In genomic region chr11:93089474-93090102, GRCh38 we compare ENCODE assay signal across 10 cellular contexts.
DNase-seq lines count a peak whose midpoint lies in the region; ATAC-seq and TF ChIP-seq lines count a peak whose summit lies in the region.
"Had no signal": no experiment of that assay in that cellular context is flagged by ENCODE, and none has a peak within 500 bp of the region (broad histone marks: within the 10 kb centered on the region; RNA-seq: fewer than 3 reads in every experiment).

No MANE protein-coding gene starts in this region.

- no peaks in the 10 kb centered on the region for H3K36me3 ChIP-seq in kidney epithelial cell (ENCODE audit: control insufficient read depth, insufficient read depth, low read length)
- H3K36me3 ChIP-seq: SJSA1 had no signal

- H3K27me3 ChIP-seq in kidney epithelial cell (ENCODE audit: control insufficient read depth, insufficient read depth, low read length): no peaks in the 10 kb centered on the region
- H3K27me3 ChIP-seq: SJSA1 had no signal

- no peak overlapping the region for H3K4me3 ChIP-seq in kidney epithelial cell (ENCODE audit: low read depth, low read length)
- H3K4me3 ChIP-seq: SJSA1 had no signal

- TF ChIP-seq CTCF in kidney epithelial cell (IDR thresholded peaks at IDR 0.05; ENCODE audit: insufficient read depth, low read length, poor library complexity, severe bottlenecking): peak; percentile 56

- ATAC-seq in GM21529 (IDR thresholded peaks at IDR 0.05; ENCODE audit: unreplicated experiment) (peak; percentile 76), HG02885 (IDR thresholded peaks at IDR 0.05; ENCODE audit: poor library complexity, unreplicated experiment) (no peak), HG03139 (IDR thresholded peaks at IDR 0.05; ENCODE audit: unreplicated experiment) (no peak), GM19455 (IDR thresholded peaks at IDR 0.05; ENCODE audit: unreplicated experiment) (no peak)
- ATAC-seq: naive thymus-derived CD8-positive, alpha-beta T cell had no signal

- DNase-seq in DMS114 treated with DMSO at 0.1 percent for 48 hours (lab: John Stamatoyannopoulos, UW; ENCODE audit: unreplicated experiment) (peak; percentile 14), NCI-H1092 (lab: John Stamatoyannopoulos, UW) (peak; percentile 10), astrocyte of the hippocampus (ENCODE audit: low read depth, low spot score) (peak; percentile 53), kidney epithelial cell (ENCODE audit: low read depth) (no peak)
